ENCODE assay signal across 14 cellular contexts in the genomic region with DNA sequence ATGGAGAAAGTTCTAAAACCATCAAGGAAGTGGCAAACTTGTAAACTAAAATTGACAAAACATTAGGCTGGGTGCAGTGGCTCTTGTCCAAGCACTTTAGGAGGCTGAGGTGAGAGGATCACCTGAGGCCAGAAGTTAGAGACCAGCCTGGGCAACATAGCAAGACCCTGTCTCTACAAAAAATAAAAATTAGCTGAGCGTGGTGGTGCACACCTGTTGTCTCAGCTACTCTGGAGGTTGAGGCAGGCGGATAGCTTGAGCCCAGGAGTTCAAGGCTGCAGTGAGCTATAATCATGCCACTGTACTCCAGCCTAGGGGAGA. TPM values are rescaled to one million over a fixed set of nuclear protein-coding genes. Genes with fewer than 3 reads are reported as not detected.
DNase-seq lines count a peak whose midpoint lies in the region; ATAC-seq and TF ChIP-seq lines count a peak whose summit lies in the region.
"Had no signal": no experiment of that assay in that cellular context is flagged by ENCODE, and none has a peak within 500 bp of the region (broad histone marks: within the 10 kb centered on the region; RNA-seq: fewer than 3 reads in every experiment).

No MANE protein-coding gene starts in this region.

- H3K27ac ChIP-seq in SU-DHL-6 (ENCODE audit: low read depth, low read length) (peak overlapping the region; percentile 96), parathyroid adenoma (no peak overlapping the region), hepatocyte (no peak overlapping the region), osteoblast (ENCODE audit: low read depth, low read length) (no peak overlapping the region)

- H3K79me2 ChIP-seq in SU-DHL-6 (ENCODE audit: insufficient read depth, low read length) (no peaks in the 10 kb centered on the region), parathyroid adenoma (no peaks in the 10 kb centered on the region), hepatocyte (peaks cover 35% of the 10 kb centered on the region), osteoblast (ENCODE audit: insufficient read depth, low read length) (no peaks in the 10 kb centered on the region)

- H3F3A ChIP-seq in SU-DHL-6 (ENCODE audit: insufficient read depth) = peaks cover 25% of the 10 kb centered on the region

- TF ChIP-seq CTCF in SU-DHL-6 (IDR thresholded peaks at IDR 0.05; ENCODE audit: insufficient read depth, low read length, poor library complexity, severe bottlenecking) (no peak), parathyroid adenoma (IDR thresholded peaks at IDR 0.05) (no peak), hepatocyte (IDR thresholded peaks at IDR 0.05; ENCODE audit: poor library complexity) (no peak), osteoblast (IDR thresholded peaks at IDR 0.05; ENCODE audit: extremely low read depth, low read depth, low read length) (no peak)

- no peak overlapping the region for H3K4me3 ChIP-seq in SU-DHL-6 (ENCODE audit: insufficient read depth, low read length, poor library complexity, severe bottlenecking)
- no peak overlapping the region for H3K4me3 ChIP-seq in parathyroid adenoma (ENCODE audit: low read depth, low read length)
- H3K4me3 ChIP-seq in hepatocyte = no peak overlapping the region
- no peak overlapping the region for H3K4me3 ChIP-seq in osteoblast (ENCODE audit: insufficient read depth, low read length)
- H3K4me3 ChIP-seq: MG63 had no signal

- no peaks in the 10 kb centered on the region for H3K9me2 ChIP-seq in SU-DHL-6 (replicated peaks; ENCODE audit: insufficient read depth, low read length)
- H3K9me2 ChIP-seq in hepatocyte (replicated peaks; ENCODE audit: insufficient read depth) = no peaks in the 10 kb centered on the region

- H3K9ac ChIP-seq in SU-DHL-6 (ENCODE audit: low read length) (no peak overlapping the region), parathyroid adenoma (no peak overlapping the region)

- DNase-seq in hepatocyte (ENCODE audit: low spot score) (no peak), NCI-H128 (lab: John Stamatoyannopoulos, UW; ENCODE audit: unreplicated experiment) (no peak), posterior cingulate gyrus (no peak), osteoblast (ENCODE audit: insufficient read length, low spot score, missing footprints) (no peak)
- DNase-seq: activated CD4-positive, alpha-beta memory T cell treated with anti-CD3 and anti-CD28 coated beads, Interleukin-2, amount 10 ng/mL, durations not matched to agents 7 days and 5 days; activated naive CD8-positive, alpha-beta T cell treated with anti-CD3 and anti-CD28 coated beads for 36 hours; activated T-cell treated with anti-CD3 and anti-CD28 coated beads, Interleukin-2, amount 50 U/mL, for 48 hours; MG63; nephron progenitor cell; stimulated activated CD4-positive, alpha-beta T cell treated with anti-CD3 and anti-CD28 coated beads, Interleukin-12 subunit alpha, Interleukin-12 subunit beta, amount 100 ng/mL, for 4 hours had no signal

- H4K20me1 ChIP-seq in SU-DHL-6 (ENCODE audit: low read depth, low read length) (no peaks in the 10 kb centered on the region), hepatocyte (ENCODE audit: insufficient read depth, poor library complexity, severe bottlenecking) (no peaks in the 10 kb centered on the region), osteoblast (ENCODE audit: insufficient read depth, low read length) (no peaks in the 10 kb centered on the region)

- H3K4me1 ChIP-seq in parathyroid adenoma (peaks cover 5% of the 10 kb centered on the region), hepatocyte (ENCODE audit: insufficient read depth) (no peaks in the 10 kb centered on the region), osteoblast (ENCODE audit: insufficient read depth, low read length) (no peaks in the 10 kb centered on the region)

- no peak overlapping the region for H3K4me2 ChIP-seq in SU-DHL-6 (ENCODE audit: low read depth, low read length, poor library complexity, severe bottlenecking)
- H3K4me2 ChIP-seq in parathyroid adenoma (ENCODE audit: low read length) = no peak overlapping the region
- H3K4me2 ChIP-seq in hepatocyte = no peak overlapping the region
- no peak overlapping the region for H3K4me2 ChIP-seq in osteoblast (ENCODE audit: insufficient read depth, low read length)

- 62% methylated on average over 2 of the region's 2 CpGs for WGBS in hepatocyte (ENCODE audit: low lambda C conversion rate, missing lambda C conversion rate)

- peak overlapping the region; percentile 20 for H2AFZ ChIP-seq in SU-DHL-6 (ENCODE audit: low read depth, low read length, severe bottlenecking)
- H2AFZ ChIP-seq in parathyroid adenoma = peak overlapping the region; percentile 47
- H2AFZ ChIP-seq in hepatocyte = no peak overlapping the region
- no peak overlapping the region for H2AFZ ChIP-seq in osteoblast (ENCODE audit: low read length)

- intact Hi-C loops in posterior cingulate gyrus (cut with DNase I) = loop anchor here (5.0 to 10.0 kb wide), 2 partner anchors 90 to 218 kb away; no protein-coding TSS in a partner anchor

- ATAC-seq in GM18867 (IDR thresholded peaks at IDR 0.05; ENCODE audit: unreplicated experiment) (peak; percentile 8), HG02885 (IDR thresholded peaks at IDR 0.05; ENCODE audit: poor library complexity, unreplicated experiment) (peak; percentile 22)

- H3K27me3 ChIP-seq in SU-DHL-6 (ENCODE audit: low read length) = no peaks in the 10 kb centered on the region
- no peaks in the 10 kb centered on the region for H3K27me3 ChIP-seq in parathyroid adenoma (ENCODE audit: control insufficient read depth, insufficient read depth, low read length)
- H3K27me3 ChIP-seq in hepatocyte = no peaks in the 10 kb centered on the region
- H3K27me3 ChIP-seq in osteoblast (ENCODE audit: insufficient read depth, low read length) = no peaks in the 10 kb centered on the region
- H3K27me3 ChIP-seq: MG63 had no signal

- no peaks in the 10 kb centered on the region for H3K36me3 ChIP-seq in SU-DHL-6 (ENCODE audit: low read length)
- no peaks in the 10 kb centered on the region for H3K36me3 ChIP-seq in parathyroid adenoma (ENCODE audit: control insufficient read depth, insufficient read depth, low read length)
- H3K36me3 ChIP-seq in hepatocyte (replicated peaks; ENCODE audit: insufficient read depth, low read depth) = no peaks in the 10 kb centered on the region
- H3K36me3 ChIP-seq in osteoblast (ENCODE audit: insufficient read depth, low read length) = no peaks in the 10 kb centered on the region
- H3K36me3 ChIP-seq: MG63 had no signal

- no peaks in the 10 kb centered on the region for H3K9me3 ChIP-seq in SU-DHL-6 (ENCODE audit: insufficient read depth, low read length)
- H3K9me3 ChIP-seq in parathyroid adenoma (ENCODE audit: control insufficient read depth, low read length) = no peaks in the 10 kb centered on the region
- H3K9me3 ChIP-seq in hepatocyte (ENCODE audit: low read depth) = no peaks in the 10 kb centered on the region
- no peaks in the 10 kb centered on the region for H3K9me3 ChIP-seq in osteoblast (ENCODE audit: low read depth, low read length)
- H3K9me3 ChIP-seq: MG63 had no signal

RNA-seq across cellular contexts. Expression of a gene that starts 29.4 kb away (rescaled TPM):
- 26.8 and 31.5 TPM in 2 replicates for total RNA-seq in hepatocyte
- 134 and 135 TPM in 2 replicates for polyA plus RNA-seq in hepatocyte
- total RNA-seq in osteoblast = 9.7 and 10.1 TPM in 2 replicates

RNA-seq across cellular contexts. Expression of a gene that starts 30.3 kb away (rescaled TPM):
- total RNA-seq in hepatocyte = 37.0 and 42.2 TPM in 2 replicates
- polyA plus RNA-seq in hepatocyte = 12.8 and 26.1 TPM in 2 replicates
- total RNA-seq in osteoblast = 13.4 and 14.1 TPM in 2 replicates

Comparison
In these comparisons a context has a peak if more than half of its experiments do, and no peak if none do; other contexts are left out.
1. H2AFZ ChIP-seq: peak in SU-DHL-6 (single experiment) and parathyroid adenoma (single experiment); none in hepatocyte (single experiment) and osteoblast (single experiment).